In genomic region chr11:44567876-44568256, GRCh38 we compare ENCODE assay signal across 1 cellular context.
TF ChIP-seq lines count a peak whose summit lies in the region.

No MANE protein-coding gene starts in this region.

TF ChIP-seq in IMR-90, 13 proteins besides CTCF, POLR2A, EP300 and RAD21 (continued from another document):
- TF ChIP-seq, protein P1, sequence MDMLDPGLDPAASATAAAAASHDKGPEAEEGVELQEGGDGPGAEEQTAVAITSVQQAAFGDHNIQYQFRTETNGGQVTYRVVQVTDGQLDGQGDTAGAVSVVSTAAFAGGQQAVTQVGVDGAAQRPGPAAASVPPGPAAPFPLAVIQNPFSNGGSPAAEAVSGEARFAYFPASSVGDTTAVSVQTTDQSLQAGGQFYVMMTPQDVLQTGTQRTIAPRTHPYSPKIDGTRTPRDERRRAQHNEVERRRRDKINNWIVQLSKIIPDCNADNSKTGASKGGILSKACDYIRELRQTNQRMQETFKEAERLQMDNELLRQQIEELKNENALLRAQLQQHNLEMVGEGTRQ (IDR thresholded peaks at IDR 0.05; ENCODE audit: low read depth, low read length), result no peak
- no peak for TF ChIP-seq MAFK (IDR thresholded peaks at IDR 0.05; ENCODE audit: low read depth, low read length)
- no peak for TF ChIP-seq BHLHE40 (IDR thresholded peaks at IDR 0.05; ENCODE audit: low read depth, low read length)
- TF ChIP-seq SMC3 (IDR thresholded peaks at IDR 0.05; ENCODE audit: low read depth, low read length), result no peak
- TF ChIP-seq CEBPB (IDR thresholded peaks at IDR 0.05; ENCODE audit: low read depth, low read length), result no peak
- no peak for TF ChIP-seq RFX5 (IDR thresholded peaks at IDR 0.05; ENCODE audit: low read depth, low read length)
- no peak for TF ChIP-seq CHD1 (IDR thresholded peaks at IDR 0.05; ENCODE audit: low read depth, low read length)
